In genomic region chrX:72430405-72430968, GRCh38 we compare ENCODE assay signal across 18 cellular contexts.
"Had no signal": no experiment of that assay in that cellular context is flagged by ENCODE, and none has a peak within 500 bp of the region (broad histone marks: within the 10 kb centered on the region; RNA-seq: fewer than 3 reads in every experiment).

No MANE protein-coding gene starts in this region.

- H3K27me3 ChIP-seq: ascending aorta, colonic mucosa, ovary, testis, upper lobe of right lung had no signal

- H3K4me1 ChIP-seq: ascending aorta, colonic mucosa, lower lobe of right lung, testis, upper lobe of right lung had no signal

- H3K9me3 ChIP-seq: colonic mucosa, lower lobe of right lung, ovary, testis, upper lobe of right lung had no signal

- ATAC-seq: activated CD8-positive, alpha-beta memory T cell treated with anti-CD3 and anti-CD28 coated beads, Interleukin-2, amount 10 ng/mL, durations not matched to agents 7 days and 5 days; activated T-cell treated with anti-CD3 and anti-CD28 coated beads, Interleukin-2, amount 50 U/mL, for 4 hours; stimulated activated naive CD8-positive, alpha-beta T cell treated with anti-CD3 and anti-CD28 coated beads, Interleukin-15, amount 100 ng/mL, for 72 hours; T-helper 17 cell; upper lobe of right lung had no signal

- H3K36me3 ChIP-seq: colonic mucosa, lower lobe of right lung, ovary, upper lobe of right lung had no signal

- DNase-seq: activated CD4-positive, alpha-beta T cell treated with anti-CD3 and anti-CD28 coated beads, Interleukin-2, amount 50 U/mL, for 4 hours; activated CD4-positive, CD25-positive, alpha-beta regulatory T cell treated with anti-CD3 and anti-CD28 coated beads, Interleukin-2, amount 50 U/mL, for 72 hours; activated CD8-positive, alpha-beta memory T cell treated with anti-CD3 and anti-CD28 coated beads, Interleukin-2, amount 10 ng/mL, durations not matched to agents 7 days and 5 days; activated gamma-delta T cell treated with Interleukin-2 at 50 U/mL for 16 hours; activated T-cell treated with anti-CD3 and anti-CD28 coated beads, Interleukin-2, amount 50 U/mL, for 4 hours; colonic mucosa; effector CD4-positive, alpha-beta T cell; hypothalamus; lower lobe of right lung; ovary; stimulated activated CD4-positive, alpha-beta T cell treated with anti-CD3 and anti-CD28 coated beads, Interleukin-4, amount 100 ng/mL, for 4 hours; stimulated activated naive CD8-positive, alpha-beta T cell treated with anti-CD3 and anti-CD28 coated beads, Interleukin-15, amount 100 ng/mL, for 72 hours; T-helper 17 cell; testis; upper lobe of right lung had no signal

- FAIRE-seq: TTC549 had no signal

- H3K4me3 ChIP-seq: ascending aorta, colonic mucosa, lower lobe of right lung, ovary, skin epidermis, testis, upper lobe of right lung had no signal

- H3K27ac ChIP-seq: ascending aorta, colonic mucosa, lower lobe of right lung, ovary, skin epidermis, testis, upper lobe of right lung had no signal
